9 cellular contexts compared by ENCODE assay signal in the genomic region with DNA sequence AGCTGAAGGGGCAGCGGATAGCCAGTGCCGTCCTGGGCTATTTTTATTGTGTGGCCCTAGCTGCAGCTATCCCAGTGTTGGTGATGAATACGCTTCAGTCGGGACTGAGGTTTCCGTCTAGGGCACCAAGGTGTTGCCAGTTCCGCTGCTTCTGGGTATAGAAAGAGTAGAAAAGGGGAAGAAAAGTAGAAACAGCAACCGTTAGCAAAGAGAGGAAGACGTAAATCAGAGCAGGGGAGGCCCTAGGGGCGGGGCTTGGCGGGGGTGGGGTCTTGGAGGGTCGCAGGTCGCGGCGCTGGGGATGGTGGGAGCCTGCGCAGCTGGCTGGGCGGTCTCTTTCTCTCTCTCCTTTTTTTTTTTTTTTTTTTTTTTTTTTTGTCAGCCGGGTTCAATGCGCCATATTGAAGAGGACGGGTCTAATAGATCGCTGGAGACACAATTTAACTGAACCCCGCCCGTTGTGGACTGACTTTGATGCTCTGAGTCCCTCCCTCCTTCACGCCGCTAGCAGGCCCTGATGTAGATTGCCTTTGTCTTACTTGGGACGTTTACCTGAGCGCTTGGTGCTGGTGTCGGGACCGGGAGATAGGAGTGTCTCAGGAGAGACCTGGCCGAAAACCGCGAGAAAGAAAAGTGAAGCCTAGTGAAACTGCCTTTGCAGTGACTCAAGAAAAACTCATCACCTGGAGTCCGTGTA. TPM values are rescaled to one million over a fixed set of nuclear protein-coding genes. Genes with fewer than 3 reads are reported as not detected.
A peak's percentile ranks its signal among the peaks of the same experiment; 100 is the strongest.
DNase-seq lines count a peak whose midpoint lies in the region; ATAC-seq and TF ChIP-seq lines count a peak whose summit lies in the region.
"Had no signal": no experiment of that assay in that cellular context is flagged by ENCODE, and none has a peak within 500 bp of the region (broad histone marks: within the 10 kb centered on the region; RNA-seq: fewer than 3 reads in every experiment).

No MANE protein-coding gene starts in this region.

- TF ChIP-seq POLR2A in esophagus squamous epithelium (IDR thresholded peaks at IDR 0.05): no peak

- H3K27ac Mint-ChIP-seq in CD14-positive monocyte (peak overlapping the region in 2 of 7 donors; percentile 73 to 91), activated B cell treated with CpG ODN at 0.5 μM for 24 hours (peak overlapping the region; percentile 97)
- H3K27ac Mint-ChIP-seq: stimulated activated naive B cell treated with anti-CD40 and anti-IgM and Interleukin-4, amounts not matched to agents 10 μg/mL and 1 μg/mL and 100 μg/mL, for 72 hours had no signal

- peak overlapping the region in 2 of 4 donors; percentile 43 to 60 for H3K4me3 ChIP-seq in esophagus squamous epithelium

- H3K36me3 Mint-ChIP-seq in CD14-positive monocyte (peaks cover 0 to 2% of the 10 kb centered on the region in 2 donors), activated B cell treated with CpG ODN at 0.5 μM for 24 hours (ENCODE audit: low read depth) (peaks cover 23% of the 10 kb centered on the region)
- H3K36me3 Mint-ChIP-seq: stimulated activated naive B cell treated with anti-CD40 and anti-IgM and Interleukin-4, amounts not matched to agents 10 μg/mL and 1 μg/mL and 100 μg/mL, for 72 hours had no signal

- intact Hi-C loops in CD14-positive monocyte (cut with micrococcal nuclease): no loop called here
- intact Hi-C loops in activated B cell treated with CpG ODN at 0.5 μM for 24 hours (cut with micrococcal nuclease): loop anchor here (1.0 to 5.0 kb wide), 4 partner anchors 40 to 1680 kb away; partner anchors contain the start of gene USP9Y
- intact Hi-C loops in esophagus squamous epithelium (cut with DNase I): no loop called here

- POLR2A ChIA-PET in activated B cell treated with CpG ODN at 0.5 μM for 24 hours (lab: Charles Lee): interaction anchor here (0.6 to 0.7 kb wide), 6 partner anchors 24 to 820 kb away, joined by 3 to 8 read pairs (median 6); partner anchors contain the start of gene DDX3Y

- H3K4me3 Mint-ChIP-seq in CD14-positive monocyte (peak overlapping the region; percentile 93 to 98), activated B cell treated with CpG ODN at 0.5 μM for 24 hours (peak overlapping the region; percentile 98)

- ATAC-seq in HG02678 (IDR thresholded peaks at IDR 0.05; ENCODE audit: unreplicated experiment) (peak; percentile 78), activated B cell treated with CpG ODN at 0.5 μM for 24 hours (ENCODE audit: low read depth) (peak; percentile 86)

- TF ChIP-seq CTCF in CD14-positive monocyte (IDR thresholded peaks at IDR 0.05): no peak
- TF ChIP-seq CTCF in activated B cell treated with CpG ODN at 0.5 μM for 24 hours (IDR thresholded peaks at IDR 0.05): no peak
- TF ChIP-seq CTCF in esophagus squamous epithelium (IDR thresholded peaks at IDR 0.05): no peak

- CTCF ChIA-PET in activated B cell treated with CpG ODN at 0.5 μM for 24 hours (lab: Charles Lee): no interaction called here

- H3K27ac ChIP-seq in esophagus squamous epithelium: peak overlapping the region in 2 of 4 donors; percentile 87 to 91

- no peaks in the 10 kb centered on the region for H3K36me3 ChIP-seq in esophagus squamous epithelium

- DNase-seq in CD14-positive monocyte (ENCODE audit: low spot score): peak; percentile 39
- peak; percentile 43 for DNase-seq in activated B cell treated with CpG ODN at 0.5 μM for 24 hours
- peak; percentile 80 for DNase-seq in fibroblast of peridontal ligament (ENCODE audit: extremely low read depth)
- DNase-seq in stimulated activated CD4-positive, alpha-beta T cell treated with anti-CD3 and anti-CD28 coated beads, Interleukin-15, amount 100 ng/mL, for 1 hour (ENCODE audit: low read depth in 1 of 2, low spot score in 1 of 2): peak; percentile 54 to 66
- DNase-seq in HPDE6-E6E7 (ENCODE audit: extremely low spot score): no peak
- DNase-seq in esophagus squamous epithelium (lab: John Stamatoyannopoulos, UW): no peak
- no peak for DNase-seq in ecto neural progenitor cell (ENCODE audit: low spot score)
- DNase-seq: stimulated activated naive B cell treated with anti-CD40 and anti-IgM and Interleukin-4, amounts not matched to agents 10 μg/mL and 1 μg/mL and 100 μg/mL, for 72 hours had no signal

- H3K27me3 ChIP-seq in esophagus squamous epithelium: no peaks in the 10 kb centered on the region

- peaks cover 11% of the 10 kb centered on the region for H3K4me1 Mint-ChIP-seq in CD14-positive monocyte
- peaks cover 25% of the 10 kb centered on the region for H3K4me1 Mint-ChIP-seq in activated B cell treated with CpG ODN at 0.5 μM for 24 hours

- WGBS in esophagus squamous epithelium, 2 donors: 0% methylated on average over 15 of the region's 32 CpGs; no CpG with 5 or more reads in 1 of the 2 donors

- peaks cover 0 to 38% (median 0%) of the 10 kb centered on the region in 3 donors for H3K4me1 ChIP-seq in esophagus squamous epithelium

- H3K27me3 Mint-ChIP-seq in CD14-positive monocyte (ENCODE audit: low read depth in 3 of 3): no peaks in the 10 kb centered on the region
- no peaks in the 10 kb centered on the region for H3K27me3 Mint-ChIP-seq in activated B cell treated with CpG ODN at 0.5 μM for 24 hours
- H3K27me3 Mint-ChIP-seq: stimulated activated naive B cell treated with anti-CD40 and anti-IgM and Interleukin-4, amounts not matched to agents 10 μg/mL and 1 μg/mL and 100 μg/mL, for 72 hours had no signal

- H3K9me3 ChIP-seq in esophagus squamous epithelium: no peaks in the 10 kb centered on the region

- no peaks in the 10 kb centered on the region for H3K9me3 Mint-ChIP-seq in CD14-positive monocyte
- no peaks in the 10 kb centered on the region for H3K9me3 Mint-ChIP-seq in activated B cell treated with CpG ODN at 0.5 μM for 24 hours
- H3K9me3 Mint-ChIP-seq: stimulated activated naive B cell treated with anti-CD40 and anti-IgM and Interleukin-4, amounts not matched to agents 10 μg/mL and 1 μg/mL and 100 μg/mL, for 72 hours had no signal

RNA-seq across cellular contexts. Expression of gene USP9Y, which starts 38.9 kb away (rescaled TPM):
- not detected for polyA plus RNA-seq in CD14-positive monocyte
- total RNA-seq in activated B cell treated with CpG ODN at 0.5 μM for 24 hours: 25.8 and 29.3 TPM in 2 replicates
- 10 to 100 TPM in 2 of 4 donors, under 1 TPM in 2; 0.06 to 31.7 (median 10.7) TPM for total RNA-seq in esophagus squamous epithelium

Comparison
In these comparisons a context has a peak if more than half of its experiments do, and no peak if none do; other contexts are left out.
1. DNase-seq: peak in CD14-positive monocyte (single experiment), activated B cell treated with CpG ODN at 0.5 μM for 24 hours (single experiment), fibroblast of peridontal ligament (single experiment) and stimulated activated CD4-positive, alpha-beta T cell treated with anti-CD3 and anti-CD28 coated beads, Interleukin-15, amount 100 ng/mL, for 1 hour (2 of 2); none in HPDE6-E6E7 (single experiment), esophagus squamous epithelium (single experiment) and ecto neural progenitor cell (single experiment).